In the genomic region with DNA sequence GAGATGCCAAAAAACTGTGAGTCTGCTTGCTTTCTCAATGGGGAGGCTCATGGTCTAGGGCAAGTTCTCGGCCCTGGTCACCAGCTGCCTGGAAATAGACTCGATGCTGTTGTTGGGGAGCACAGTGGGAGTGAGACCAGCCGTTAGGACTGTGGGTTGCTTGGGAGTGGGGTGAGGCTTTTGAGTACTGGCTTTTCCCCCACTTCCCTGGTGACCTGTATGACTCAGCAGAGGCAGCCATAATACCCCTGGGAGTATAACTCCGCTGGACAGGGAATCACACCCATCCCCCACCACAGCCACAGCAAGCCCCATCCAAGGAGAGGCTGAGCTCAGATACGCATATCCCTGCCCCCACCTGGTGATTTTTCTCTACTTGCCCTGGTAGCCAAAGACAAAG, we compare ENCODE assay signal across 19 cellular contexts.
"Had no signal": no experiment of that assay in that cellular context is flagged by ENCODE, and none has a peak within 500 bp of the region (broad histone marks: within the 10 kb centered on the region; RNA-seq: fewer than 3 reads in every experiment).

No MANE protein-coding gene starts in this region.

- H3K36me3 ChIP-seq: esophagus muscularis mucosa, neural progenitor cell, right atrium auricular region, thyroid gland had no signal

- H2AFZ ChIP-seq: neural progenitor cell had no signal

- H3K4me1 Mint-ChIP-seq: activated CD4-positive, alpha-beta T cell treated with anti-CD3 and anti-CD28 coated beads, Interleukin-2, amount 10 ng/mL, durations not matched to agents 7 days and 5 days; immature natural killer cell; naive thymus-derived CD4-positive, alpha-beta T cell had no signal

- ATAC-seq: activated CD4-positive, CD25-positive, alpha-beta regulatory T cell treated with anti-CD3 and anti-CD28 coated beads, Interleukin-2, amount 50 U/mL, for 24 hours; activated CD8-positive, alpha-beta T cell treated with anti-CD3 and anti-CD28 coated beads, Interleukin-2, amount 10 ng/mL, durations not matched to agents 7 days and 5 days; left ventricle myocardium superior; naive thymus-derived CD4-positive, alpha-beta T cell had no signal

- DNase-seq: activated CD4-positive, alpha-beta T cell treated with anti-CD3 and anti-CD28 coated beads, Interleukin-2, amount 10 ng/mL, durations not matched to agents 7 days and 5 days; activated CD8-positive, alpha-beta T cell treated with anti-CD3 and anti-CD28 coated beads, Interleukin-2, amount 10 ng/mL, durations not matched to agents 7 days and 5 days; activated naive CD4-positive, alpha-beta T cell treated with anti-CD3 and anti-CD28 coated beads for 36 hours; activated T-cell treated with anti-CD3 and anti-CD28 coated beads, Interleukin-2, amount 50 U/mL, for 24 hours; cerebellar nuclear complex; effector CD4-positive, alpha-beta T cell; immature natural killer cell; left ventricle myocardium superior; naive thymus-derived CD4-positive, alpha-beta T cell; stimulated activated CD4-positive, alpha-beta T cell treated with anti-CD3 and anti-CD28 coated beads, Interleukin-2, amount 100 ng/mL, for 24 hours; stimulated activated naive CD4-positive, alpha-beta T cell treated with Interleukin-2 at 50 U/mL for 16 hours; T1000; thyroid gland had no signal

- H3K9ac ChIP-seq: neural progenitor cell had no signal

- H3K27me3 Mint-ChIP-seq: progenitor cell of endocrine pancreas had no signal

- H3K27ac ChIP-seq: esophagus muscularis mucosa, neural progenitor cell, right atrium auricular region, thyroid gland had no signal

- H3K4me1 ChIP-seq: esophagus muscularis mucosa, neural progenitor cell, right atrium auricular region, thyroid gland had no signal

- H3K4me3 Mint-ChIP-seq: activated CD4-positive, alpha-beta T cell treated with anti-CD3 and anti-CD28 coated beads, Interleukin-2, amount 10 ng/mL, durations not matched to agents 7 days and 5 days; activated CD8-positive, alpha-beta T cell treated with anti-CD3 and anti-CD28 coated beads, Interleukin-2, amount 10 ng/mL, durations not matched to agents 7 days and 5 days; activated naive CD4-positive, alpha-beta T cell treated with anti-CD3 and anti-CD28 coated beads for 36 hours; activated T-cell treated with anti-CD3 and anti-CD28 coated beads, Interleukin-2, amount 50 U/mL, for 24 hours; immature natural killer cell; memory B cell; naive thymus-derived CD4-positive, alpha-beta T cell; neural progenitor cell had no signal

- H3K9me3 Mint-ChIP-seq: activated CD4-positive, alpha-beta T cell treated with anti-CD3 and anti-CD28 coated beads, Interleukin-2, amount 10 ng/mL, durations not matched to agents 7 days and 5 days had no signal

- H3K4me2 ChIP-seq: neural progenitor cell had no signal

- H3K36me3 Mint-ChIP-seq: memory B cell; naive thymus-derived CD4-positive, alpha-beta T cell; neural progenitor cell had no signal

- H3K27me3 ChIP-seq: esophagus muscularis mucosa, neural progenitor cell, right atrium auricular region, thyroid gland had no signal

- H3K27ac Mint-ChIP-seq: activated CD4-positive, alpha-beta T cell treated with anti-CD3 and anti-CD28 coated beads, Interleukin-2, amount 10 ng/mL, durations not matched to agents 7 days and 5 days; activated CD8-positive, alpha-beta T cell treated with anti-CD3 and anti-CD28 coated beads, Interleukin-2, amount 10 ng/mL, durations not matched to agents 7 days and 5 days; activated naive CD4-positive, alpha-beta T cell treated with anti-CD3 and anti-CD28 coated beads for 36 hours; activated T-cell treated with anti-CD3 and anti-CD28 coated beads, Interleukin-2, amount 50 U/mL, for 24 hours; immature natural killer cell; memory B cell; naive thymus-derived CD4-positive, alpha-beta T cell; neural progenitor cell; progenitor cell of endocrine pancreas had no signal

- H3K4me3 ChIP-seq: esophagus muscularis mucosa, neural progenitor cell, right atrium auricular region, thyroid gland had no signal

- H3K9me3 ChIP-seq: esophagus muscularis mucosa, right atrium auricular region, thyroid gland had no signal
